Comparison of ENCODE assay signal across 1 cellular context in the genomic region with DNA sequence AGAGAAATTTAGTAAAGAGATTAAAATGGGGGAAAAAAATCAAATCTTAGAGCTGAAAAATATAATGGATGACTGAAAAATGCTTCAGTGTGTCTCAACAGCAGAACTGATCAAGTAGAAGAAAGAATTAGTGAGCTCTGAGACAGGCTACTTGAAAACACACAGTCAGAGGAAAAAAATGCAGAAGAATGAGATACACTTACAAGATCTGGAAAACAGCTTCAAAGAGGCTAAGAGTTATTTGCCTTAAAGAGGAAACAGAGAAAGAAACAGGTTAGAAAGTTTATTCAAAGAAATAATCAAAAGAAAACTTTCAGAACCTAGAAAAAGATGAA.
TF ChIP-seq lines count a peak whose summit lies in the region.

No MANE protein-coding gene starts in this region.

TF ChIP-seq in IMR-90, 13 proteins besides CTCF, POLR2A, EP300 and RAD21:
- TF ChIP-seq, protein P1, sequence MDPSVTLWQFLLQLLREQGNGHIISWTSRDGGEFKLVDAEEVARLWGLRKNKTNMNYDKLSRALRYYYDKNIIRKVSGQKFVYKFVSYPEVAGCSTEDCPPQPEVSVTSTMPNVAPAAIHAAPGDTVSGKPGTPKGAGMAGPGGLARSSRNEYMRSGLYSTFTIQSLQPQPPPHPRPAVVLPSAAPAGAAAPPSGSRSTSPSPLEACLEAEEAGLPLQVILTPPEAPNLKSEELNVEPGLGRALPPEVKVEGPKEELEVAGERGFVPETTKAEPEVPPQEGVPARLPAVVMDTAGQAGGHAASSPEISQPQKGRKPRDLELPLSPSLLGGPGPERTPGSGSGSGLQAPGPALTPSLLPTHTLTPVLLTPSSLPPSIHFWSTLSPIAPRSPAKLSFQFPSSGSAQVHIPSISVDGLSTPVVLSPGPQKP (IDR thresholded peaks at IDR 0.05; ENCODE audit: borderline replicate concordance, low read depth, low read length) = no peak
- TF ChIP-seq CHD1 (IDR thresholded peaks at IDR 0.05; ENCODE audit: low read depth, low read length) (no peak), MXI1 (IDR thresholded peaks at IDR 0.05; ENCODE audit: borderline replicate concordance, low read depth, low read length) (no peak), SMC3 (IDR thresholded peaks at IDR 0.05; ENCODE audit: low read depth, low read length) (no peak), BHLHE40 (IDR thresholded peaks at IDR 0.05; ENCODE audit: low read depth, low read length) (no peak), FOS (IDR thresholded peaks at IDR 0.05; ENCODE audit: low read depth, low read length) (no peak), CEBPB (IDR thresholded peaks at IDR 0.05; ENCODE audit: low read depth, low read length) (no peak), RCOR1 (IDR thresholded peaks at IDR 0.05; ENCODE audit: insufficient replicate concordance, low read length) (no peak), NFE2L2 (IDR thresholded peaks at IDR 0.05; ENCODE audit: low read depth, low read length) (no peak), RFX5 (IDR thresholded peaks at IDR 0.05; ENCODE audit: low read depth, low read length) (no peak), MAZ (IDR thresholded peaks at IDR 0.05; ENCODE audit: borderline replicate concordance, low read depth, low read length) (no peak), MAFK (IDR thresholded peaks at IDR 0.05; ENCODE audit: low read depth, low read length) (no peak)
- TF ChIP-seq, protein P2, sequence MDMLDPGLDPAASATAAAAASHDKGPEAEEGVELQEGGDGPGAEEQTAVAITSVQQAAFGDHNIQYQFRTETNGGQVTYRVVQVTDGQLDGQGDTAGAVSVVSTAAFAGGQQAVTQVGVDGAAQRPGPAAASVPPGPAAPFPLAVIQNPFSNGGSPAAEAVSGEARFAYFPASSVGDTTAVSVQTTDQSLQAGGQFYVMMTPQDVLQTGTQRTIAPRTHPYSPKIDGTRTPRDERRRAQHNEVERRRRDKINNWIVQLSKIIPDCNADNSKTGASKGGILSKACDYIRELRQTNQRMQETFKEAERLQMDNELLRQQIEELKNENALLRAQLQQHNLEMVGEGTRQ (IDR thresholded peaks at IDR 0.05; ENCODE audit: low read depth, low read length) = no peak
TF ChIP-seq in IMR-90: peak in this region for 0.
